Comparison of ENCODE assay signal across 8 cellular contexts in the genomic region with DNA sequence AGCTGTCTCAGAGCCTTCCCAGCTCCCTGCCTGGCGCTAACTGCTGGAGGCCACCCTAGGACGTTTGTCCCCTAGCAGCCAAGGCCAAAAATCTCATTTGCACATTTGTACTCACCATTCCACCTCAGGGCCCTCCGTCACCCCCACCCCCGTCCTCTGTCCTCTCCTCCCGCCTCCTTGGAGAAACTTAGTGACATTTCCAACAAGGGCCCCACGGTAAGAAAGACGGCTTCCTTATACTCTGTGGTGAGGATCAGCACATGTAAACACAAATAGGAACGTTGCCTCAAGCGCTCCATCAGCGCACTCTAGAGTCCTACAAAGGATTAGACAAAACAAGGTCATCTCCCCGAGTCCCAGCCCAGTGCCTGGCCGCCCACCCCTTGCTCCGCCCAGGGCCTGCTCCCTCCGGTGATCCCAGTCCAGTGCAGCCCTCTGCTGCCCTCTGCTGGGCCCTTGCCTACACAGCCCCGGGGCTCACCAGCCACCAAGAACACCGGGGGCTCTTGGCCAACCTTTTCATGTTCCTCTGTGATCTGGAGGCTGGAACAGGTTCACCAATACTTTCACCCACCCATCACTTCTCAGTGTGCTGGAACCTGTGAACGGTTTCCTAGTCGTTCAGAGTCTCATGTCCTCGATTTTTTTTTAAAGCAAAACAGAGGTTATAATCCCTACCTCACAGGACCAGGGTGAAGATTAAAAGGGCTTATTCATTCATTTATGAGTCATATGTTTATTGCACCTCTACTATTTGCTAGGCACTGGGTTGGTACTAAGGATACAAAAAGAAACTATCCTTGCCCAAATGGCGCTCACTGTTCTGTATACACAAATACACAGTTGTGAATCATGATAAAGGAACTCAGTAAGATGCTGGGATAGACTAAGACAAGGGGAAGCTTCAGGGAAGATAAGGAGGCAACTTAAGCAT. TPM values are rescaled to one million over a fixed set of nuclear protein-coding genes. Genes with fewer than 3 reads are reported as not detected.
DNase-seq lines count a peak whose midpoint lies in the region; ATAC-seq and TF ChIP-seq lines count a peak whose summit lies in the region.

No MANE protein-coding gene starts in this region.

- H3K27ac ChIP-seq in thoracic aorta, result peak overlapping the region; percentile 68 to 76

- ATAC-seq in HG02678 (IDR thresholded peaks at IDR 0.05; ENCODE audit: unreplicated experiment), result peak; percentile 99
- peak; percentile 84 for ATAC-seq in thoracic aorta (ENCODE audit: insufficient number of reproducible peaks, low FRiP score, low read depth)

- H3K27me3 ChIP-seq in thoracic aorta (replicated peaks; ENCODE audit: insufficient read depth), result no peaks in the 10 kb centered on the region

- H3K4me1 ChIP-seq in thoracic aorta (ENCODE audit: control insufficient read depth in 1 of 2, low read depth in 2 of 2), result peaks cover 17 to 34% of the 10 kb centered on the region in 2 donors

- peak; percentile 95 for TF ChIP-seq CTCF in GM12865 (IDR thresholded peaks at IDR 0.05; ENCODE audit: insufficient read depth, low read depth, low read length, missing control alignments)
- peak; percentile 99 for TF ChIP-seq CTCF in osteocyte (IDR thresholded peaks at IDR 0.05)
- peak; percentile 99 for TF ChIP-seq CTCF in thoracic aorta (IDR thresholded peaks at IDR 0.05)

- no peaks in the 10 kb centered on the region for H3K27me3 Mint-ChIP-seq in activated naive CD8-positive, alpha-beta T cell
- H3K27me3 Mint-ChIP-seq in osteocyte (ENCODE audit: unreplicated experiment), result no peaks in the 10 kb centered on the region

- peak overlapping the region; percentile 8 for H3K27ac Mint-ChIP-seq in activated naive CD8-positive, alpha-beta T cell
- H3K27ac Mint-ChIP-seq in osteocyte (ENCODE audit: unreplicated experiment), result peak overlapping the region; percentile 82

- peak; percentile 93 for DNase-seq in GM12865 (ENCODE audit: low read depth)
- DNase-seq in NCI-H1092 treated with DMSO at 0.1 percent for 48 hours (lab: John Stamatoyannopoulos, UW), result peak; percentile 94
- peak; percentile 50 for DNase-seq in SKM-1 (lab: John Stamatoyannopoulos, UW; ENCODE audit: unreplicated experiment)
- peak; percentile 87 to 97 (median 94) for DNase-seq in head of caudate nucleus
- peak; percentile 97 for DNase-seq in osteocyte (ENCODE audit: extremely low spot score, unreplicated experiment)
- peak; percentile 85 for DNase-seq in thoracic aorta (ENCODE audit: low spot score)

- H3K4me1 Mint-ChIP-seq in activated naive CD8-positive, alpha-beta T cell (ENCODE audit: low read depth), result peaks cover 11% of the 10 kb centered on the region
- H3K4me1 Mint-ChIP-seq in osteocyte (ENCODE audit: unreplicated experiment), result peaks cover 14% of the 10 kb centered on the region

- no peaks in the 10 kb centered on the region for H3K9me3 ChIP-seq in thoracic aorta

- H3K4me3 ChIP-seq in GM12865 (ENCODE audit: low read depth, low read length) (no peak overlapping the region), thoracic aorta (peak overlapping the region; percentile 67)

- peak overlapping the region; percentile 49 for H3K4me3 Mint-ChIP-seq in activated naive CD8-positive, alpha-beta T cell
- peak overlapping the region; percentile 62 for H3K4me3 Mint-ChIP-seq in osteocyte (ENCODE audit: unreplicated experiment)

- H3K36me3 Mint-ChIP-seq in activated naive CD8-positive, alpha-beta T cell, result no peaks in the 10 kb centered on the region
- H3K36me3 Mint-ChIP-seq in osteocyte (ENCODE audit: unreplicated experiment), result no peaks in the 10 kb centered on the region

- no peaks in the 10 kb centered on the region for H3K9me3 Mint-ChIP-seq in activated naive CD8-positive, alpha-beta T cell (ENCODE audit: low read depth)
- H3K9me3 Mint-ChIP-seq in osteocyte (ENCODE audit: unreplicated experiment), result no peaks in the 10 kb centered on the region

- no peaks in the 10 kb centered on the region for H3K36me3 ChIP-seq in thoracic aorta

- intact Hi-C loops in head of caudate nucleus (cut with DNase I), result loop anchor here (2.0 to 10.0 kb wide), 2 partner anchors 191 to 329 kb away; partner anchors contain the start of gene RNF141

RNA-seq across cellular contexts. Expression of gene CTR9, which starts 15.2 kb away (rescaled TPM):
- total RNA-seq in osteocyte (27.7 and 28.0 TPM in 2 replicates), thoracic aorta (10 to 100 TPM; 15.0 to 20.1 TPM)

RNA-seq across cellular contexts. Expression of gene IRAG1, which starts 42.2 kb away (rescaled TPM):
- total RNA-seq in osteocyte, result 22.2 and 24.0 TPM in 2 replicates
- 100 to 1,000 TPM; 281 to 393 TPM for total RNA-seq in thoracic aorta

Comparison
In these comparisons a context has a peak if more than half of its experiments do, and no peak if none do; other contexts are left out.
1. RNA of gene IRAG1, which starts 42.2 kb away (total RNA-seq): 281 to 393 TPM in thoracic aorta; 22.2 to 24.0 TPM in osteocyte; every median in the first group is over 10 times any median in the second.
2. Peak in every context shown above with its lines, with median percentiles within 50 percentile points of each other: DNase-seq and CTCF ChIP-seq.